30 cellular contexts compared by ENCODE assay signal in the genomic region with DNA sequence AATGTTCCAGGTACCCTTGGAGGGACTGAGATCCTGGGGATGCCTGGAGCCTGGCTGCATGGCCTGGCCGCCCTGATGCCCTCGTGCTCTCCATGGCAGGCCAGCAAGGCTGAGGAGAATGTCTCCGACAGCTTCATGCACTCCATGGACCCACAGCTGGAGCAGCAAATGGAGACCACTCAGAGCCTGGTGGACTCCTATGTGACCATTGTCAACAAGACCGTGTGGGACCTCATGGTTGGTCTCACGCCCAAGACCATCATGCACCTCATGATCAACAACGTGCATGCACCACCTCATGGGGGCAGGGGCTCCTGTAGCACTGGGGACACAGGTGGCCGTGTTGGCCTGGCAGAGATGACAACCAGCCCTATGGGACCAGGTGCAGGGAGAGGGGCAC. TPM values are rescaled to one million over a fixed set of nuclear protein-coding genes. Genes with fewer than 3 reads are reported as not detected.
"Had no signal": no experiment of that assay in that cellular context is flagged by ENCODE, and none has a peak within 500 bp of the region (broad histone marks: within the 10 kb centered on the region; RNA-seq: fewer than 3 reads in every experiment).

No MANE protein-coding gene starts in this region.

- H3K36me3 ChIP-seq: esophagus muscularis mucosa, heart left ventricle, left lung, right lobe of liver had no signal

- H3K9me3 Mint-ChIP-seq: activated CD4-positive, alpha-beta T cell treated with anti-CD3 and anti-CD28 coated beads, Interleukin-2, amount 10 ng/mL, durations not matched to agents 24 days and 14 days; activated naive CD4-positive, alpha-beta T cell treated with anti-CD3 and anti-CD28 coated beads for 36 hours; activated T-helper 2 cell treated with anti-CD3 and anti-CD28 coated beads, Interferon-gamma antibody, Interleukin-2, Interleukin-4, amounts not matched to agents 10 μg/mL and 5 μg/mL and 100 μg/mL, durations not matched to agents 14 hours and 24 hours and 36 hours; dendritic cell treated with granulocyte-macrophage colony-stimulating factor and Interleukin-4, amounts not matched to agents 40 ng/mL and 50 ng/mL, for 4 days; natural killer cell treated with Interleukin-12 subunit alpha and Interleukin-12 subunit beta and Interleukin-15 and Interleukin-18, amount 100 ng/mL, for 72 hours; stimulated activated effector memory CD8-positive, alpha-beta T cell treated with anti-CD3 and anti-CD28 coated beads, Interleukin-12 subunit alpha, Interleukin-12 subunit beta, amount 100 ng/mL, for 72 hours; stimulated activated naive CD8-positive, alpha-beta T cell treated with anti-CD3 and anti-CD28 coated beads, Interleukin-15, Interleukin-2, amounts not matched to agents 100 ng/mL and 50 ng/mL, for 24 hours; type B pancreatic cell had no signal

- H3K9me3 ChIP-seq: esophagus muscularis mucosa, heart left ventricle, left lung, mucosa of descending colon, right lobe of liver had no signal

- DNase-seq: activated CD4-positive, alpha-beta T cell treated with anti-CD3 and anti-CD28 coated beads, Interleukin-2, amount 10 ng/mL, durations not matched to agents 24 days and 14 days; activated CD4-positive, CD25-positive, alpha-beta regulatory T cell treated with anti-CD3 and anti-CD28 coated beads, Interleukin-2, amount 50 U/mL, for 72 hours; activated naive CD4-positive, alpha-beta T cell treated with anti-CD3 and anti-CD28 coated beads for 36 hours; activated T-cell treated with anti-CD3 and anti-CD28 coated beads for 4 hours; amygdala; caudate nucleus; foreskin keratinocyte; heart left ventricle; hypothalamus; kidney glomerular epithelial cell; mesendoderm; mucosa of descending colon; stimulated activated CD4-positive, alpha-beta T cell treated with anti-CD3 and anti-CD28 coated beads, Interleukin-4, amount 100 ng/mL, for 24 hours; T-helper 17 cell; T1000 had no signal

- H3K36me3 Mint-ChIP-seq: natural killer cell treated with Interleukin-12 subunit alpha and Interleukin-12 subunit beta and Interleukin-15 and Interleukin-18, amount 100 ng/mL, for 72 hours; stimulated activated effector memory CD8-positive, alpha-beta T cell treated with anti-CD3 and anti-CD28 coated beads, Interleukin-12 subunit alpha, Interleukin-12 subunit beta, amount 100 ng/mL, for 72 hours; type B pancreatic cell had no signal

- ATAC-seq: foreskin keratinocyte; heart left ventricle; left lung; mucosa of descending colon; right lobe of liver; SK-N-SH treated with all-trans-retinoic acid at 6 μM for 48 hours; stimulated activated effector memory CD8-positive, alpha-beta T cell treated with anti-CD3 and anti-CD28 coated beads, Interleukin-12 subunit alpha, Interleukin-12 subunit beta, amount 100 ng/mL, for 72 hours; T-helper 17 cell had no signal

- H3K27ac Mint-ChIP-seq: activated CD4-positive, alpha-beta T cell treated with anti-CD3 and anti-CD28 coated beads, Interleukin-2, amount 10 ng/mL, durations not matched to agents 24 days and 14 days; activated naive CD4-positive, alpha-beta T cell treated with anti-CD3 and anti-CD28 coated beads for 36 hours; activated T-helper 2 cell treated with anti-CD3 and anti-CD28 coated beads, Interferon-gamma antibody, Interleukin-2, Interleukin-4, amounts not matched to agents 10 μg/mL and 5 μg/mL and 100 μg/mL, durations not matched to agents 14 hours and 24 hours and 36 hours; dendritic cell treated with granulocyte-macrophage colony-stimulating factor and Interleukin-4, amounts not matched to agents 40 ng/mL and 50 ng/mL, for 4 days; natural killer cell treated with Interleukin-12 subunit alpha and Interleukin-12 subunit beta and Interleukin-15 and Interleukin-18, amount 100 ng/mL, for 72 hours; progenitor cell of endocrine pancreas; stimulated activated effector memory CD8-positive, alpha-beta T cell treated with anti-CD3 and anti-CD28 coated beads, Interleukin-12 subunit alpha, Interleukin-12 subunit beta, amount 100 ng/mL, for 72 hours; stimulated activated naive CD8-positive, alpha-beta T cell treated with anti-CD3 and anti-CD28 coated beads, Interleukin-15, Interleukin-2, amounts not matched to agents 100 ng/mL and 50 ng/mL, for 24 hours; T-helper 17 cell; type B pancreatic cell had no signal

- H3K27me3 Mint-ChIP-seq: stimulated activated naive CD8-positive, alpha-beta T cell treated with anti-CD3 and anti-CD28 coated beads, Interleukin-15, Interleukin-2, amounts not matched to agents 100 ng/mL and 50 ng/mL, for 24 hours; T-helper 17 cell had no signal

- H3K27me3 ChIP-seq: heart left ventricle, left lung, right lobe of liver had no signal

- H3K4me3 ChIP-seq: esophagus muscularis mucosa, heart left ventricle, left lung, lung, mucosa of descending colon, right lobe of liver, skin epidermis had no signal

- H3K4me3 Mint-ChIP-seq: activated CD4-positive, alpha-beta T cell treated with anti-CD3 and anti-CD28 coated beads, Interleukin-2, amount 10 ng/mL, durations not matched to agents 24 days and 14 days; activated naive CD4-positive, alpha-beta T cell treated with anti-CD3 and anti-CD28 coated beads for 36 hours; dendritic cell treated with granulocyte-macrophage colony-stimulating factor and Interleukin-4, amounts not matched to agents 40 ng/mL and 50 ng/mL, for 4 days; natural killer cell treated with Interleukin-12 subunit alpha and Interleukin-12 subunit beta and Interleukin-15 and Interleukin-18, amount 100 ng/mL, for 72 hours; stimulated activated effector memory CD8-positive, alpha-beta T cell treated with anti-CD3 and anti-CD28 coated beads, Interleukin-12 subunit alpha, Interleukin-12 subunit beta, amount 100 ng/mL, for 72 hours; stimulated activated naive CD8-positive, alpha-beta T cell treated with anti-CD3 and anti-CD28 coated beads, Interleukin-15, Interleukin-2, amounts not matched to agents 100 ng/mL and 50 ng/mL, for 24 hours; T-helper 17 cell; type B pancreatic cell had no signal

- H3K27ac ChIP-seq: esophagus muscularis mucosa, foreskin keratinocyte, heart left ventricle, left lung, right lobe of liver, skin epidermis had no signal

- H3K4me1 ChIP-seq: esophagus muscularis mucosa, foreskin keratinocyte, heart left ventricle, left lung, right lobe of liver had no signal

RNA-seq across cellular contexts. Expression of a gene that starts 19.7 kb away (rescaled TPM):
- total RNA-seq: activated CD4-positive, alpha-beta T cell treated with anti-CD3 and anti-CD28 coated beads, Interleukin-2, amount 10 ng/mL, durations not matched to agents 24 days and 14 days; activated T-helper 2 cell treated with anti-CD3 and anti-CD28 coated beads, Interferon-gamma antibody, Interleukin-2, Interleukin-4, amounts not matched to agents 10 μg/mL and 5 μg/mL and 100 μg/mL, durations not matched to agents 14 hours and 24 hours and 36 hours; foreskin keratinocyte; heart left ventricle; left lung; mucosa of descending colon; myocyte; natural killer cell treated with Interleukin-12 subunit alpha and Interleukin-12 subunit beta and Interleukin-15 and Interleukin-18, amount 100 ng/mL, for 72 hours; omental fat pad had no signal
